Comparison of ENCODE assay signal across 1 cellular context in the genomic region with DNA sequence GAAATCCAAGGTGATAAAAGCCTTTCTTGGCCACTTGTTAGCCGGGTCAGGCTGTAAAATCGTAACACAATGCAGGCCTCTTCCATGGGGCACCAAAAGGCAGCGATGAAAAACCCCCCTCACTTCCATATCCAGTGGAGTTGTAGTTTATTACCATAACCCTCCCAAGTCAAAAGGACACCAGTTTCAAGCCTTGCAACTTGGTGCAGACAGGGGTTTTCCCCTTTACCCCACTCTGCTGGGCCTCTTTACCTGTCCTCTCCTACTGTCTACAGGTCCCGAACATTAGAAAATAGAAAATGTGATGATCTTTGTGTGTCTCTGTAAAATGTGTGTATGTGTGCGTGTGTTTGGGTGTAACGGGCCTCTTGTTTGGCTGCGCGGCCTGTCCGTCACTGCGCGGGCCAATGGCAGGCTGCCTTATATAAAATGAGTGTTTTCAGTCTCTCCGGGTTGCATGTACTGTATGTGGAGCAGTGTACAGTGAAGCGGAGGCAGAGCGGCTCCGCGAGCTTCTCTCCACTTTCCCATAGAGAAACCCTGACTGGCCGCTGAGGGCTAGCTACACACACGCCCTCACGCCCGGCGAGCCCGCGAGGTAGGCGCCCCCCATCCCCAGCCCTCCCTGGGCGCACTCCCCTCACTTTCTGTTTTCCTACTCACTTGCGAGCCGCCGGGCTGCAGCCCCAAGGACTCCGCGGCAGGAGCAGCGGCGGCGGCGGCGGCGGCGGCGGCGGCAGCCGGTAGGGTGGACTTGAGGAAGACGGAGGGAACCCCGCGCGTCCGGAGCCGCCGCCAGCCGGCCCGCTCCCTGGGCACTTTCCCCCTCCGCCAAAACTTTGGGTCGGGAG.
A peak's percentile ranks its signal among the peaks of the same experiment; 100 is the strongest.
TF ChIP-seq lines count a peak whose summit lies in the region.

BBX (plus strand) TSS at position 453 of the 851 bp plus-strand sequence. CDS start 187,499 bp downstream, outside the sequence.

TF ChIP-seq in K562, 482 proteins besides CTCF, POLR2A, EP300 and RAD21 (continued from another document and continues in another):
- TF ChIP-seq, protein P1, sequence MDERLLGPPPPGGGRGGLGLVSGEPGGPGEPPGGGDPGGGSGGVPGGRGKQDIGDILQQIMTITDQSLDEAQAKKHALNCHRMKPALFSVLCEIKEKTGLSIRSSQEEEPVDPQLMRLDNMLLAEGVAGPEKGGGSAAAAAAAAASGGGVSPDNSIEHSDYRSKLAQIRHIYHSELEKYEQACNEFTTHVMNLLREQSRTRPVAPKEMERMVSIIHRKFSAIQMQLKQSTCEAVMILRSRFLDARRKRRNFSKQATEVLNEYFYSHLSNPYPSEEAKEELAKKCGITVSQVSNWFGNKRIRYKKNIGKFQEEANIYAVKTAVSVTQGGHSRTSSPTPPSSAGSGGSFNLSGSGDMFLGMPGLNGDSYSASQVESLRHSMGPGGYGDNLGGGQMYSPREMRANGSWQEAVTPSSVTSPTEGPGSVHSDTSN (CRISPR knock-in tag; IDR thresholded peaks at IDR 0.05; ENCODE audit: low read depth): peak; percentile 88
- TF ChIP-seq, protein P1 (tag; conservative IDR thresholded peaks at IDR 0.05; ENCODE audit: low read depth): peak; percentile 99
- TF ChIP-seq SAP30 (IDR thresholded peaks at IDR 0.05; ENCODE audit: borderline replicate concordance, insufficient read depth, low read depth, low read length, poor library complexity, severe bottlenecking) (peak; percentile 15), CBFB (CRISPR knock-in tag; IDR thresholded peaks at IDR 0.05) (no peak), RBM15 (IDR thresholded peaks at IDR 0.05; ENCODE audit: insufficient read depth, low read length) (no peak), ZNF24 (IDR thresholded peaks at IDR 0.05) (no peak), EP400 (IDR thresholded peaks at IDR 0.05) (no peak), PHF8 (IDR thresholded peaks at IDR 0.05; ENCODE audit: borderline replicate concordance, low read length) (peak; percentile 58; the same call in 1 of the 2 replicates), ZNF644 (tag; IDR thresholded peaks at IDR 0.05; ENCODE audit: low read depth) (no peak), MAZ (CRISPR knock-in tag; conservative IDR thresholded peaks at IDR 0.05 in 1 of 2, IDR thresholded peaks at IDR 0.05 in 1 of 2) (peak in 1 of 2 experiments; percentile 33; a peak in 2 of 4 replicates), ZNF316 (IDR thresholded peaks at IDR 0.05) (no peak), ZSCAN29 (IDR thresholded peaks at IDR 0.05) (no peak; the same call in 1 of the 2 replicates), EHMT2 (IDR thresholded peaks at IDR 0.05) (0 out of 2 replicates have a peak, but pooled peaks have one; percentile 43), ZNF551 (CRISPR knock-in tag; IDR thresholded peaks at IDR 0.05) (no peak), TAF9B (IDR thresholded peaks at IDR 0.05; ENCODE audit: partially characterized antibody) (peak; percentile 39), SMAD2 (IDR thresholded peaks at IDR 0.05; ENCODE audit: low read depth, low read length) (no peak), GABPB2 (CRISPR knock-in tag; conservative IDR thresholded peaks at IDR 0.05) (no peak), NCOR1 (IDR thresholded peaks at IDR 0.05) (no peak), HMG20B (CRISPR knock-in tag; IDR thresholded peaks at IDR 0.05) (no peak), SOX6 (IDR thresholded peaks at IDR 0.05) (no peak), DPF2 (IDR thresholded peaks at IDR 0.05) (peak; percentile 31; the same call in 1 of the 2 replicates), DIDO1 (tag; IDR thresholded peaks at IDR 0.05; ENCODE audit: low read depth) (peak; percentile 71; the same call in 1 of the 2 replicates), C11orf30 (IDR thresholded peaks at IDR 0.05; ENCODE audit: low read depth) (no peak), ELF1 (tag; IDR thresholded peaks at IDR 0.05) (no peak), ZNF79 (CRISPR knock-in tag; IDR thresholded peaks at IDR 0.05; ENCODE audit: low read depth) (no peak), ZNF354B (CRISPR knock-in tag; IDR thresholded peaks at IDR 0.05) (no peak), HDAC6 (IDR thresholded peaks at IDR 0.05; ENCODE audit: low read depth, low read length) (no peak), ZNF280A (IDR thresholded peaks at IDR 0.05; ENCODE audit: low read depth, partially characterized antibody) (no peak), SAFB2 (IDR thresholded peaks at IDR 0.05; ENCODE audit: borderline replicate concordance, low read depth, low read length, severe bottlenecking) (no peak), ARID4B (CRISPR knock-in tag; IDR thresholded peaks at IDR 0.05) (no peak), PRMT5 (CRISPR knock-in tag; IDR thresholded peaks at IDR 0.05) (no peak), ATF1 (CRISPR knock-in tag; IDR thresholded peaks at IDR 0.05) (no peak), ATF1 (tag; IDR thresholded peaks at IDR 0.05) (peak; percentile 80), CBFA2T2 (conservative IDR thresholded peaks at IDR 0.05) (no peak), ZNF668 (CRISPR knock-in tag; IDR thresholded peaks at IDR 0.05) (no peak), TRIM24 (IDR thresholded peaks at IDR 0.05) (no peak), HBP1 (CRISPR knock-in tag; IDR thresholded peaks at IDR 0.05) (no peak)
- TF ChIP-seq, protein P2, sequence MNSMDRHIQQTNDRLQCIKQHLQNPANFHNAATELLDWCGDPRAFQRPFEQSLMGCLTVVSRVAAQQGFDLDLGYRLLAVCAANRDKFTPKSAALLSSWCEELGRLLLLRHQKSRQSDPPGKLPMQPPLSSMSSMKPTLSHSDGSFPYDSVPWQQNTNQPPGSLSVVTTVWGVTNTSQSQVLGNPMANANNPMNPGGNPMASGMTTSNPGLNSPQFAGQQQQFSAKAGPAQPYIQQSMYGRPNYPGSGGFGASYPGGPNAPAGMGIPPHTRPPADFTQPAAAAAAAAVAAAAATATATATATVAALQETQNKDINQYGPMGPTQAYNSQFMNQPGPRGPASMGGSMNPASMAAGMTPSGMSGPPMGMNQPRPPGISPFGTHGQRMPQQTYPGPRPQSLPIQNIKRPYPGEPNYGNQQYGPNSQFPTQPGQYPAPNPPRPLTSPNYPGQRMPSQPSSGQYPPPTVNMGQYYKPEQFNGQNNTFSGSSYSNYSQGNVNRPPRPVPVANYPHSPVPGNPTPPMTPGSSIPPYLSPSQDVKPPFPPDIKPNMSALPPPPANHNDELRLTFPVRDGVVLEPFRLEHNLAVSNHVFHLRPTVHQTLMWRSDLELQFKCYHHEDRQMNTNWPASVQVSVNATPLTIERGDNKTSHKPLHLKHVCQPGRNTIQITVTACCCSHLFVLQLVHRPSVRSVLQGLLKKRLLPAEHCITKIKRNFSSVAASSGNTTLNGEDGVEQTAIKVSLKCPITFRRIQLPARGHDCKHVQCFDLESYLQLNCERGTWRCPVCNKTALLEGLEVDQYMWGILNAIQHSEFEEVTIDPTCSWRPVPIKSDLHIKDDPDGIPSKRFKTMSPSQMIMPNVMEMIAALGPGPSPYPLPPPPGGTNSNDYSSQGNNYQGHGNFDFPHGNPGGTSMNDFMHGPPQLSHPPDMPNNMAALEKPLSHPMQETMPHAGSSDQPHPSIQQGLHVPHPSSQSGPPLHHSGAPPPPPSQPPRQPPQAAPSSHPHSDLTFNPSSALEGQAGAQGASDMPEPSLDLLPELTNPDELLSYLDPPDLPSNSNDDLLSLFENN (IDR thresholded peaks at IDR 0.05; ENCODE audit: low read depth in 2 of 2, low read length in 2 of 2): no peak
- TF ChIP-seq, protein P3, sequence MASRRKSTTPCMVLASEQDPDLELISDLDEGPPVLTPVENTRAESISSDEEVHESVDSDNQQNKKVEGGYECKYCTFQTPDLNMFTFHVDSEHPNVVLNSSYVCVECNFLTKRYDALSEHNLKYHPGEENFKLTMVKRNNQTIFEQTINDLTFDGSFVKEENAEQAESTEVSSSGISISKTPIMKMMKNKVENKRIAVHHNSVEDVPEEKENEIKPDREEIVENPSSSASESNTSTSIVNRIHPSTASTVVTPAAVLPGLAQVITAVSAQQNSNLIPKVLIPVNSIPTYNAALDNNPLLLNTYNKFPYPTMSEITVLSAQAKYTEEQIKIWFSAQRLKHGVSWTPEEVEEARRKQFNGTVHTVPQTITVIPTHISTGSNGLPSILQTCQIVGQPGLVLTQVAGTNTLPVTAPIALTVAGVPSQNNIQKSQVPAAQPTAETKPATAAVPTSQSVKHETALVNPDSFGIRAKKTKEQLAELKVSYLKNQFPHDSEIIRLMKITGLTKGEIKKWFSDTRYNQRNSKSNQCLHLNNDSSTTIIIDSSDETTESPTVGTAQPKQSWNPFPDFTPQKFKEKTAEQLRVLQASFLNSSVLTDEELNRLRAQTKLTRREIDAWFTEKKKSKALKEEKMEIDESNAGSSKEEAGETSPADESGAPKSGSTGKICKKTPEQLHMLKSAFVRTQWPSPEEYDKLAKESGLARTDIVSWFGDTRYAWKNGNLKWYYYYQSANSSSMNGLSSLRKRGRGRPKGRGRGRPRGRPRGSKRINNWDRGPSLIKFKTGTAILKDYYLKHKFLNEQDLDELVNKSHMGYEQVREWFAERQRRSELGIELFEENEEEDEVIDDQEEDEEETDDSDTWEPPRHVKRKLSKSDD (conservative IDR thresholded peaks at IDR 0.05; ENCODE audit: low read length): no peak
- TF ChIP-seq, protein P4, sequence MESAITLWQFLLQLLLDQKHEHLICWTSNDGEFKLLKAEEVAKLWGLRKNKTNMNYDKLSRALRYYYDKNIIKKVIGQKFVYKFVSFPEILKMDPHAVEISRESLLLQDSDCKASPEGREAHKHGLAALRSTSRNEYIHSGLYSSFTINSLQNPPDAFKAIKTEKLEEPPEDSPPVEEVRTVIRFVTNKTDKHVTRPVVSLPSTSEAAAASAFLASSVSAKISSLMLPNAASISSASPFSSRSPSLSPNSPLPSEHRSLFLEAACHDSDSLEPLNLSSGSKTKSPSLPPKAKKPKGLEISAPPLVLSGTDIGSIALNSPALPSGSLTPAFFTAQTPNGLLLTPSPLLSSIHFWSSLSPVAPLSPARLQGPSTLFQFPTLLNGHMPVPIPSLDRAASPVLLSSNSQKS (CRISPR knock-in tag; IDR thresholded peaks at IDR 0.05): no peak
- TF ChIP-seq, protein P5, sequence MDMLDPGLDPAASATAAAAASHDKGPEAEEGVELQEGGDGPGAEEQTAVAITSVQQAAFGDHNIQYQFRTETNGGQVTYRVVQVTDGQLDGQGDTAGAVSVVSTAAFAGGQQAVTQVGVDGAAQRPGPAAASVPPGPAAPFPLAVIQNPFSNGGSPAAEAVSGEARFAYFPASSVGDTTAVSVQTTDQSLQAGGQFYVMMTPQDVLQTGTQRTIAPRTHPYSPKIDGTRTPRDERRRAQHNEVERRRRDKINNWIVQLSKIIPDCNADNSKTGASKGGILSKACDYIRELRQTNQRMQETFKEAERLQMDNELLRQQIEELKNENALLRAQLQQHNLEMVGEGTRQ (CRISPR knock-in tag; IDR thresholded peaks at IDR 0.05): no peak
